Comparison of ENCODE assay signal across 8 cellular contexts in genomic region chr12:6914246-6914947, GRCh38. TPM values are rescaled to one million over a fixed set of nuclear protein-coding genes. Genes with fewer than 3 reads are reported as not detected.
DNase-seq lines count a peak whose midpoint lies in the region; ATAC-seq, FAIRE-seq and TF ChIP-seq lines count a peak whose summit lies in the region.

ENO2 (plus strand) TSS chr12:6914580; CDS start chr12:6915833, 1,253 bp downstream.

- no peaks in the 10 kb centered on the region for H3K79me2 ChIP-seq in endothelial cell of umbilical vein (ENCODE audit: control insufficient read depth, insufficient read depth, low read length)

- FAIRE-seq in GM18507 (lab: Jason Lieb, UNC) (peak; percentile 45), endothelial cell of umbilical vein (lab: Jason Lieb, UNC) (no peak)

- BruUV-seq in endothelial cell of umbilical vein (replicated peaks; lab: Mats Ljungman, UMichigan), result no TSS peak

- H4K20me1 ChIP-seq in endothelial cell of umbilical vein (replicated peaks; ENCODE audit: control insufficient read depth, extremely low read depth, insufficient read depth, low read length), result no peaks in the 10 kb centered on the region

- no peaks in the 10 kb centered on the region for H3K36me3 ChIP-seq in endothelial cell of umbilical vein (ENCODE audit: control insufficient read depth in 2 of 2, extremely low read depth in 1 of 2, insufficient read depth in 2 of 2, low read length in 2 of 2)

- peak; percentile 77 for DNase-seq in GM18507 (ENCODE audit: extremely low spot score, insufficient read length, low read depth)
- DNase-seq in NCI-H69 (lab: John Stamatoyannopoulos, UW), result peak; percentile 85
- DNase-seq in activated CD8-positive, alpha-beta memory T cell treated with anti-CD3 and anti-CD28 coated beads, Interleukin-2, amount 50 U/mL, for 48 hours, result peak; percentile 89
- DNase-seq in endothelial cell of umbilical vein (ENCODE audit: low read depth, low spot score), result peak; percentile 51
- peak; percentile 68 to 73 for DNase-seq in stimulated activated CD8-positive, alpha-beta memory T cell treated with anti-CD3 and anti-CD28 coated beads, Interleukin-2, amount 100 ng/mL, for 1 hour (ENCODE audit: low read depth in 2 of 2)
- no peak for DNase-seq in SKM-1 (lab: John Stamatoyannopoulos, UW; ENCODE audit: unreplicated experiment)

- H3K9me3 ChIP-seq in endothelial cell of umbilical vein (replicated peaks; ENCODE audit: control insufficient read depth, insufficient read depth, low read length) (no peaks in the 10 kb centered on the region), mononuclear cell (ENCODE audit: low read depth, low read length) (no peaks in the 10 kb centered on the region)

- ATAC-seq in HG02943 (IDR thresholded peaks at IDR 0.05; ENCODE audit: low read depth, unreplicated experiment), result peak; percentile 56

- CTCF ChIA-PET in endothelial cell of umbilical vein (lab: Charles Lee), result interaction anchor here (0.7 to 0.9 kb wide), 2 partner anchors 11 to 23 kb away, joined by 3 read pairs; no protein-coding TSS in a partner anchor

- H3K27ac ChIP-seq in endothelial cell of umbilical vein (ENCODE audit: insufficient read depth, low read depth, low read length), result no peak within 1 kb of the TSS

- peak within 1 kb of the TSS; percentile 83 for H3K4me2 ChIP-seq in endothelial cell of umbilical vein (ENCODE audit: insufficient read depth, low read length)

- TF ChIP-seq POLR2A in endothelial cell of umbilical vein (IDR thresholded peaks at IDR 0.05; ENCODE audit: low read depth, low read length), result no peak

- H3K9ac ChIP-seq in endothelial cell of umbilical vein (replicated peaks; ENCODE audit: extremely low read depth, insufficient read depth, low read length), result peak within 1 kb of the TSS; percentile 21

- H3K9me1 ChIP-seq in endothelial cell of umbilical vein (replicated peaks; ENCODE audit: control insufficient read depth, extremely low read depth, insufficient read depth, low read length), result no peaks in the 10 kb centered on the region

- H2AFZ ChIP-seq in endothelial cell of umbilical vein (ENCODE audit: low read depth, low read length), result peak within 1 kb of the TSS; percentile 98

- no peaks in the 10 kb centered on the region for H3K27me3 ChIP-seq in endothelial cell of umbilical vein (ENCODE audit: control insufficient read depth in 2 of 2, insufficient read depth in 2 of 2, low read length in 2 of 2)
- H3K27me3 ChIP-seq in mononuclear cell (ENCODE audit: insufficient read depth, low read length), result peaks cover 11% of the 10 kb centered on the region

- POLR2A ChIA-PET in endothelial cell of umbilical vein (lab: Charles Lee), result no interaction called here

- dilution Hi-C loops in endothelial cell of umbilical vein (cut with MboI; ENCODE audit: extremely low pct_ligation_motif_present, low sequenced_read_pairs), result no loop called here

- intact Hi-C loops in endothelial cell of umbilical vein (cut with micrococcal nuclease), result loop anchor here (1.0 kb wide), 1 partner anchor 10 kb away; no protein-coding TSS in a partner anchor

- TF ChIP-seq CTCF in endothelial cell of umbilical vein (IDR thresholded peaks at IDR 0.05; ENCODE audit: extremely low read depth in 1 of 2, insufficient read depth in 1 of 2, low read depth in 1 of 2, low read length in 2 of 2), result no peak

- H3K4me1 ChIP-seq in endothelial cell of umbilical vein (ENCODE audit: control insufficient read depth, extremely low read depth, insufficient read depth, low read length) (peaks cover 11% of the 10 kb centered on the region), mononuclear cell (ENCODE audit: insufficient read depth, low read length) (peaks cover 17% of the 10 kb centered on the region)

- peak within 1 kb of the TSS; percentile 51 to 57 (median 52) for H3K4me3 ChIP-seq in endothelial cell of umbilical vein (replicated peaks in 1 of 3; ENCODE audit: insufficient read depth in 1 of 3, low read depth in 1 of 3, low read length in 3 of 3)
- peak within 1 kb of the TSS; percentile 43 for H3K4me3 ChIP-seq in mononuclear cell (ENCODE audit: low read length)

TF ChIP-seq in endothelial cell of umbilical vein, 7 proteins besides CTCF, POLR2A, EP300 and RAD21:
- TF ChIP-seq POLR2AphosphoS5 (IDR thresholded peaks at IDR 0.05; ENCODE audit: insufficient read depth, low read depth, low read length) (no peak), FOS (IDR thresholded peaks at IDR 0.05; ENCODE audit: borderline replicate concordance, insufficient read depth, low read length) (no peak), EZH2 (IDR thresholded peaks at IDR 0.05; ENCODE audit: borderline replicate concordance, low read depth, low read length, severe bottlenecking) (no peak), JUN (IDR thresholded peaks at IDR 0.05; ENCODE audit: borderline replicate concordance, insufficient read depth, insufficient read length, low read depth) (no peak), MYC (IDR thresholded peaks at IDR 0.05; ENCODE audit: low read depth, low read length) (no peak), GATA2 (IDR thresholded peaks at IDR 0.05; ENCODE audit: insufficient read depth, insufficient read length, low read depth, low read length) (no peak), MAX (IDR thresholded peaks at IDR 0.05; ENCODE audit: insufficient read depth, insufficient read length) (no peak)
TF ChIP-seq in endothelial cell of umbilical vein: peak in this region for 0.

RNA-seq across cellular contexts. Expression of gene ENO2, which starts in this region (rescaled TPM):
- total RNA-seq in endothelial cell of umbilical vein (13.8 and 18.6 TPM in 2 replicates), mononuclear cell (11.4 TPM)
- polyA plus RNA-seq in endothelial cell of umbilical vein, result 9.1 and 11.4 TPM in 2 replicates
- 11.0 and 11.2 TPM in 2 replicates for polyA plus RNA-seq in endothelial cell of umbilical vein (2011; cell fraction: cytosol; rRNA removed)
- polyA plus RNA-seq in endothelial cell of umbilical vein (2011; cell fraction: nucleus; rRNA removed), result 35.7 and 41.5 TPM in 2 replicates
- 18.1 and 20.0 TPM in 2 replicates for polyA plus RNA-seq in endothelial cell of umbilical vein (2012)
- 10.4 and 13.6 TPM in 2 replicates for polyA minus RNA-seq in endothelial cell of umbilical vein
- 9.3 TPM for polyA minus RNA-seq in endothelial cell of umbilical vein (2011; cell fraction: cytosol; rRNA and poly(A)+ RNA removed)
- 4.6 TPM in 2 replicates for polyA minus RNA-seq in endothelial cell of umbilical vein (2011; cell fraction: nucleus; rRNA and poly(A)+ RNA removed)
